ENCODE assay signal across 8 cellular contexts in the genomic region with DNA sequence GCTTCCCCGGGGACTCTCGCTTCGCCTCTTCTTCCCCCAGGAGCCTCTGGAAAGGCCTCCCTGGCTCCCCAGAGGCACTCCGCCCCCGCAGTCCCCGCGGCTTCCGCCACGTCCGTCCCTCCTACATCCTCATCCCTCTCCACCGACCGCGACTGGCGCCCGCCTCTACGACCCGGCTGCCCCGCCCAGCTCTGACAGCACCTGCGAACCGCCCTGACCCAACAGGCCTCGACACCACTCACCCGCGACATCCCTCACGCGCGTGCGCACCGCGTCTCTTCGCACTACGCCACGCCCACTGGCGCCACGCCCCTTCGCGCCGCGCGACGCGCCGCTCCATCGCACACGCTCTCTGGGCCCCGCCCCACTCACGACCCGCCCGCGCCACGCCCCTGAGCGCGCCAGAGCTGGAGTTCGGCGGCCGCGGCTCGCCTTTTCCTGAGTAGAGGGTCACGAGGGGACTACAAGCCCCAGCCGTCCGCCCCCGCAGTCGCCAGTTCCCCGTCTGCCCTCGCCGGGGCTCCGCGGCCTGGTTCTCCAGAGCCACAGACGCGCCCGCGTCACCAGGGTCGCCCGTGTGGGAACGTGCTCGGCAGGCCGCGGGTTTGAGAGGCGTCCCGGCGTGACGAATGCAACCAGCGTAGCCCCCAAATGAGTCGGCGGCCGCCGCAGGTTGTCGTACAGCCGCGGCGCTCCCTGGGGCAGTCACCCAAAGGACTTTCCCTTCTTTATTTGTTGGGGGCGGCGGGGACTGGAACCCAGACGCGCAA.
DNase-seq lines count a peak whose midpoint lies in the region; ATAC-seq lines count a peak whose summit lies in the region.

No MANE protein-coding gene starts in this region.

- DNase-seq in C1 segment of cervical spinal cord (lab: John Stamatoyannopoulos, UW) (peak; percentile 65 to 97 (median 92)), NCI-H524 treated with DMSO at 0.1 percent for 48 hours (lab: John Stamatoyannopoulos, UW) (peak; percentile 68), left kidney (ENCODE audit: low read depth, low spot score) (peak; percentile 98)
- peak; percentile 97 for DNase-seq in activated CD4-positive, alpha-beta T cell treated with anti-CD3 and anti-CD28 coated beads for 48 hours
- peak; percentile 95 for DNase-seq in stimulated activated CD4-positive, alpha-beta T cell treated with anti-CD3 and anti-CD28 coated beads, Interleukin-1b, Interleukin-23, amount 100 ng/mL, for 48 hours

- H3K27ac ChIP-seq in cingulate gyrus (ENCODE audit: low read depth, low read length), result peak overlapping the region; percentile 94

- ATAC-seq in GM19351 (IDR thresholded peaks at IDR 0.05; ENCODE audit: unreplicated experiment) (peak; percentile 84), HG03469 (IDR thresholded peaks at IDR 0.05; ENCODE audit: unreplicated experiment) (peak; percentile 66)

Comparison
In these comparisons a context has a peak if more than half of its experiments do, and no peak if none do; other contexts are left out.
1. Peak in every context shown above with its lines: DNase-seq, ATAC-seq and H3K27ac ChIP-seq.